ENCODE assay signal across 12 cellular contexts in genomic region chr1:68104155-68104554, GRCh38. TPM values are rescaled to one million over a fixed set of nuclear protein-coding genes. Genes with fewer than 3 reads are reported as not detected.
A peak's percentile ranks its signal among the peaks of the same experiment; 100 is the strongest.
DNase-seq lines count a peak whose midpoint lies in the region; TF ChIP-seq lines count a peak whose summit lies in the region.
"Had no signal": no experiment of that assay in that cellular context is flagged by ENCODE, and none has a peak within 500 bp of the region (broad histone marks: within the 10 kb centered on the region; RNA-seq: fewer than 3 reads in every experiment).

No MANE protein-coding gene starts in this region.

- CTCF ChIA-PET in activated naive CD4-positive, alpha-beta T cell treated with anti-CD3 and anti-CD28 coated beads, Interleukin-2, amount 10 ng/mL, durations not matched to agents 7 days and 5 days (lab: Charles Lee) = interaction anchor here (1.9 kb wide), 1 partner anchor 12 kb away, joined by 6 read pairs; no protein-coding TSS in a partner anchor

- H3K9me3 ChIP-seq in SJCRH30 (replicated peaks) (no peaks in the 10 kb centered on the region), transverse colon (no peaks in the 10 kb centered on the region)
- H3K9me3 ChIP-seq: stomach had no signal

- TF ChIP-seq EP300 in transverse colon (IDR thresholded peaks at IDR 0.05; ENCODE audit: low read depth) = no peak

- no peaks in the 10 kb centered on the region for H3K4me1 Mint-ChIP-seq in activated naive CD4-positive, alpha-beta T cell treated with anti-CD3 and anti-CD28 coated beads, Interleukin-2, amount 10 ng/mL, durations not matched to agents 7 days and 5 days

- H3K27ac Mint-ChIP-seq in activated naive CD4-positive, alpha-beta T cell treated with anti-CD3 and anti-CD28 coated beads, Interleukin-2, amount 10 ng/mL, durations not matched to agents 7 days and 5 days = no peak overlapping the region

- DNase-seq in HCEC 1CT (peak; percentile 66), SJCRH30 (peak; percentile 50 to 82), fibroblast of pulmonary artery (ENCODE audit: low read depth) (peak; percentile 76), renal cortical epithelial cell (ENCODE audit: low read depth) (peak; percentile 30), transverse colon (no peak)
- no peak for DNase-seq in activated naive CD4-positive, alpha-beta T cell treated with anti-CD3 and anti-CD28 coated beads, Interleukin-2, amount 10 ng/mL, durations not matched to agents 7 days and 5 days
- DNase-seq in activated T-cell treated with anti-CD3 and anti-CD28 coated beads, Interleukin-2, amount 50 U/mL, for 1 hour = no peak
- DNase-seq: activated naive CD4-positive, alpha-beta T cell treated with Interleukin-2 at 50 U/mL for 16 hours; H7; NCI-H510A; stomach had no signal

- no peaks in the 10 kb centered on the region for H3K36me3 ChIP-seq in SJCRH30
- no peaks in the 10 kb centered on the region for H3K36me3 ChIP-seq in transverse colon

- H3K9me3 Mint-ChIP-seq in activated naive CD4-positive, alpha-beta T cell treated with anti-CD3 and anti-CD28 coated beads, Interleukin-2, amount 10 ng/mL, durations not matched to agents 7 days and 5 days = no peaks in the 10 kb centered on the region

- no peak for TF ChIP-seq POLR2A in transverse colon (IDR thresholded peaks at IDR 0.05)

- H3K36me3 Mint-ChIP-seq in activated naive CD4-positive, alpha-beta T cell treated with anti-CD3 and anti-CD28 coated beads, Interleukin-2, amount 10 ng/mL, durations not matched to agents 7 days and 5 days = no peaks in the 10 kb centered on the region

- TF ChIP-seq CTCF in fibroblast of pulmonary artery (IDR thresholded peaks at IDR 0.05; ENCODE audit: low read length, missing control alignments) = no peak
- no peak for TF ChIP-seq CTCF in transverse colon (IDR thresholded peaks at IDR 0.05)

- 73 to 82% methylated on average over 3 of the region's 3 CpGs for WGBS in transverse colon (ENCODE audit: low coverage in 1 of 2), 2 donors

- intact Hi-C loops in transverse colon (cut with DNase I; ENCODE audit: low total_unique reads) = no loop called here

- peak overlapping the region; percentile 69 for H3K27ac ChIP-seq in SJCRH30
- no peak overlapping the region for H3K27ac ChIP-seq in transverse colon
- H3K27ac ChIP-seq: stomach had no signal

- in situ Hi-C loops in transverse colon (cut with MboI; ENCODE audit: low pct_ligation_motif_present in 1 of 4, low pct_unique_long_range_greater_than_20kb in 1 of 4, low sequenced_read_pairs in 3 of 4) = loop anchor here (10.0 to 25.0 kb wide), 5 partner anchors 249 to 569 kb away; partner anchors contain the start of gene RPE65 (in 1 of the 4)

- no peaks in the 10 kb centered on the region for H3K27me3 Mint-ChIP-seq in activated naive CD4-positive, alpha-beta T cell treated with anti-CD3 and anti-CD28 coated beads, Interleukin-2, amount 10 ng/mL, durations not matched to agents 7 days and 5 days

- H3K27me3 ChIP-seq in SJCRH30 (no peaks in the 10 kb centered on the region), transverse colon (no peaks in the 10 kb centered on the region)
- H3K27me3 ChIP-seq: stomach had no signal

- H3K4me1 ChIP-seq in SJCRH30 (peaks cover 16% of the 10 kb centered on the region), transverse colon (peaks cover 0 to 31% (median 19%) of the 10 kb centered on the region in 4 donors)
- H3K4me1 ChIP-seq: stomach had no signal

- no peak overlapping the region for H3K4me3 ChIP-seq in SJCRH30
- no peak overlapping the region for H3K4me3 ChIP-seq in fibroblast of pulmonary artery (replicated peaks; ENCODE audit: low read depth, low read length)
- H3K4me3 ChIP-seq in transverse colon = no peak overlapping the region
- H3K4me3 ChIP-seq: stomach had no signal

- H3K4me3 Mint-ChIP-seq in activated naive CD4-positive, alpha-beta T cell treated with anti-CD3 and anti-CD28 coated beads, Interleukin-2, amount 10 ng/mL, durations not matched to agents 7 days and 5 days = no peak overlapping the region

RNA-seq across cellular contexts. Expression of gene DIRAS3, which starts 53.7 kb away (rescaled TPM):
- total RNA-seq in SJCRH30 (2014; rRNA removed; shearing (Covaris generic)) = 0.41 and 0.42 TPM in 2 replicates
- total RNA-seq in renal cortical epithelial cell (0.17 and 0.30 TPM in 2 replicates), transverse colon (1 to 10 TPM in 2 of 4 donors, under 1 TPM in 1, not detected in 1; 0.27 to 1.5 (median 1.4) TPM)
- total RNA-seq: HT-29 had no signal

Comparison
In these comparisons a context has a peak if more than half of its experiments do, and no peak if none do; other contexts are left out.
1. DNase-seq: peak in HCEC 1CT (single experiment), SJCRH30 (2 of 2), fibroblast of pulmonary artery (single experiment) and renal cortical epithelial cell (single experiment); none in activated naive CD4-positive, alpha-beta T cell treated with anti-CD3 and anti-CD28 coated beads, Interleukin-2, amount 10 ng/mL, durations not matched to agents 7 days and 5 days (single experiment), transverse colon (single experiment) and activated T-cell treated with anti-CD3 and anti-CD28 coated beads, Interleukin-2, amount 50 U/mL, for 1 hour (single experiment).